In genomic region chr2:129976969-129977368, GRCh38 we compare ENCODE assay signal across 1 cellular context. TPM values are rescaled to one million over a fixed set of nuclear protein-coding genes. Genes with fewer than 3 reads are reported as not detected.
"Had no signal": no experiment of that assay in that cellular context is flagged by ENCODE, and none has a peak within 500 bp of the region (broad histone marks: within the 10 kb centered on the region; RNA-seq: fewer than 3 reads in every experiment).

No MANE protein-coding gene starts in this region.

RNA-seq across cellular contexts. Expression of gene RAB6C, which starts 2.5 kb away (rescaled TPM):
- polyA plus RNA-seq: aorta had no signal
